Comparison of ENCODE assay signal across 19 cellular contexts in genomic region chr2:168424112-168424951, GRCh38. TPM values are rescaled to one million over a fixed set of nuclear protein-coding genes. Genes with fewer than 3 reads are reported as not detected.
DNase-seq lines count a peak whose midpoint lies in the region; FAIRE-seq and TF ChIP-seq lines count a peak whose summit lies in the region.
"Had no signal": no experiment of that assay in that cellular context is flagged by ENCODE, and none has a peak within 500 bp of the region (broad histone marks: within the 10 kb centered on the region; RNA-seq: fewer than 3 reads in every experiment).

No MANE protein-coding gene starts in this region.

- no peak overlapping the region for H2BK15ac ChIP-seq in mesenchymal stem cell (ENCODE audit: low read depth, poor library complexity, severe bottlenecking)

- no peak overlapping the region for H3K14ac ChIP-seq in mesenchymal stem cell (ENCODE audit: low read length in 2 of 2)

- no peaks in the 10 kb centered on the region for H3K9me3 ChIP-seq in mesenchymal stem cell (ENCODE audit: control insufficient read depth, low read length)
- H3K9me3 ChIP-seq: colonic mucosa, right lobe of liver, tibial artery had no signal

- in situ Hi-C loops in astrocyte of the spinal cord (cut with HindIII; ENCODE audit: low sequenced_read_pairs) = no loop called here

- no peak overlapping the region for H3K18ac ChIP-seq in mesenchymal stem cell (ENCODE audit: low read depth in 1 of 2, low read length in 2 of 2)

- no peaks in the 10 kb centered on the region for H3K27me3 ChIP-seq in mesenchymal stem cell (ENCODE audit: control insufficient read depth in 1 of 2, insufficient read depth in 1 of 2, low read length in 2 of 2)
- H3K27me3 ChIP-seq: colonic mucosa, right lobe of liver, tibial artery had no signal

- H3K4me2 ChIP-seq in mesenchymal stem cell (ENCODE audit: low read length, poor library complexity, severe bottlenecking) = no peak overlapping the region

- H2AFZ ChIP-seq in mesenchymal stem cell (ENCODE audit: low read depth, low read length) = no peak overlapping the region

- H2BK5ac ChIP-seq in mesenchymal stem cell (ENCODE audit: low read depth, low read length, poor library complexity, severe bottlenecking) = no peak overlapping the region

- 43% methylated on average over 1 of the region's 2 CpGs for WGBS in mesenchymal stem cell

- DNase-seq in GM18507 (ENCODE audit: extremely low spot score, insufficient read length, low read depth) = no peak
- peak; percentile 4 for DNase-seq in M059J (ENCODE audit: low read depth)
- DNase-seq in astrocyte of the spinal cord (ENCODE audit: low read depth, low spot score) = peak; percentile 68
- DNase-seq in mesenchymal stem cell = no peak
- DNase-seq in superior temporal gyrus (ENCODE audit: extremely low spot score) = no peak
- DNase-seq in activated effector memory CD4-positive, alpha-beta T cell treated with Interleukin-2 at 50 U/mL for 16 hours = no peak
- DNase-seq in NOMO-1 treated with DMSO at 0.1 percent for 48 hours (lab: John Stamatoyannopoulos, UW; ENCODE audit: unreplicated experiment) = no peak
- DNase-seq in stimulated activated CD4-positive, alpha-beta T cell treated with anti-CD3 and anti-CD28 coated beads, Interleukin-2, amount 100 ng/mL, for 48 hours = no peak
- DNase-seq: activated CD4-positive, alpha-beta T cell treated with anti-CD3 and anti-CD28 coated beads, Interleukin-2, amount 50 U/mL, for 1 hour; amygdala; CD4-positive, CD25-positive, alpha-beta regulatory T cell; colonic mucosa; DMS79 treated with DMSO at 0.1 percent for 48 hours; NCI-H2081 treated with DMSO at 0.1 percent for 48 hours; right lobe of liver; stimulated activated CD8-positive, alpha-beta memory T cell treated with anti-CD3 and anti-CD28 coated beads, Interleukin-4, amount 100 ng/mL, for 48 hours; tibial artery had no signal

- H2BK120ac ChIP-seq in mesenchymal stem cell (ENCODE audit: low read depth, low read length) = no peak overlapping the region

- H4K91ac ChIP-seq in mesenchymal stem cell (ENCODE audit: low read length) = no peak overlapping the region

- H3K23ac ChIP-seq in mesenchymal stem cell (ENCODE audit: low read length in 2 of 2) = no peak overlapping the region

- H2BK12ac ChIP-seq in mesenchymal stem cell (ENCODE audit: low read length in 2 of 2) = no peak overlapping the region

- H3K4me3 ChIP-seq in astrocyte of the spinal cord (ENCODE audit: low read depth, low read length) (no peak overlapping the region), mesenchymal stem cell (ENCODE audit: insufficient read depth in 1 of 2, low read depth in 1 of 2, low read length in 2 of 2) (no peak overlapping the region)
- H3K4me3 ChIP-seq: colonic mucosa, right lobe of liver, tibial artery had no signal

- no peak overlapping the region for H3K9ac ChIP-seq in mesenchymal stem cell (ENCODE audit: low read length)

- no peak overlapping the region for H2AK5ac ChIP-seq in mesenchymal stem cell (ENCODE audit: low read length, severe bottlenecking)

- no peak overlapping the region for H3K27ac ChIP-seq in mesenchymal stem cell (ENCODE audit: low read length, poor library complexity, severe bottlenecking)
- H3K27ac ChIP-seq: colonic mucosa, right lobe of liver, tibial artery had no signal

- no peak overlapping the region for H3K4ac ChIP-seq in mesenchymal stem cell (ENCODE audit: low read depth in 1 of 2, low read length in 2 of 2)

- no peaks in the 10 kb centered on the region for H3K36me3 ChIP-seq in mesenchymal stem cell (ENCODE audit: control insufficient read depth in 1 of 2, insufficient read depth in 2 of 2, low read depth in 1 of 2, low read length in 2 of 2)
- H3K36me3 ChIP-seq: colonic mucosa, right lobe of liver, tibial artery had no signal

- no peaks in the 10 kb centered on the region for H3K79me1 ChIP-seq in mesenchymal stem cell (replicated peaks; ENCODE audit: low read length, poor library complexity, severe bottlenecking)

- peaks cover 2% of the 10 kb centered on the region for H3K4me1 ChIP-seq in mesenchymal stem cell (ENCODE audit: control insufficient read depth, insufficient read depth, low read depth, low read length)
- H3K4me1 ChIP-seq: colonic mucosa, right lobe of liver, tibial artery had no signal

- no peak for TF ChIP-seq CTCF in astrocyte of the spinal cord (IDR thresholded peaks at IDR 0.05; ENCODE audit: low read depth, low read length)

- H4K8ac ChIP-seq in mesenchymal stem cell (ENCODE audit: low read length) = peak overlapping the region; percentile 6

- FAIRE-seq in GM18507 (lab: Jason Lieb, UNC) = peak; percentile 15
- FAIRE-seq: endothelial cell of umbilical vein, keratinocyte had no signal

RNA-seq across cellular contexts. Expression of gene CERS6, which starts 31.7 kb away (rescaled TPM):
- total RNA-seq in M059J (2014; rRNA removed; shearing (Covaris generic)) = 13.9 and 22.8 TPM in 2 replicates
- 11.1 TPM for polyA plus RNA-seq in mesenchymal stem cell (2013, experiment 1 of 2)
- polyA plus RNA-seq in mesenchymal stem cell (2013, experiment 2 of 2) = 11.4 TPM

Comparison
In these comparisons a context has a peak if more than half of its experiments do, and no peak if none do; other contexts are left out.
1. DNase-seq: peak in M059J (single experiment) and astrocyte of the spinal cord (single experiment); none in GM18507 (single experiment), mesenchymal stem cell (single experiment), superior temporal gyrus (single experiment), activated effector memory CD4-positive, alpha-beta T cell treated with Interleukin-2 at 50 U/mL for 16 hours (single experiment), NOMO-1 treated with DMSO at 0.1 percent for 48 hours (single experiment) and stimulated activated CD4-positive, alpha-beta T cell treated with anti-CD3 and anti-CD28 coated beads, Interleukin-2, amount 100 ng/mL, for 48 hours (0 of 2).